ENCODE assay signal across 1 cellular context in the genomic region with DNA sequence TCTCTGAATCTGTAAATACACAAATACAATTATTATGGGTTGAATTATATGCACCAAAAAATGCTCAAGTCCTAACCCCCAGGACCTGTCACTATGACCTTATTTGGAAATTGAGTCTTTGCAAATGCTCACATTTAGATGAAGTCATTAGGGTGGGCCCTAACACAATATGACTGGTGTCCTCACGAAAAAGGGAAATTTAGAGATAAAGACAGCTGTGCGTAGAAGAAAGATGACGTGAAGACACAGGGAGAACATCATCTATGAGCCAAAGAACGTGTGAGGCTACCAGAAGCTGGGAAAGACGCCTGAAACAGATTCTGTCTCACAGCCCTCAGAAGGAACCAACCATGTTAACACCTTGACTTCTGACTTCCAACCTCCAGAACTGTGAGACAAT.
TF ChIP-seq lines count a peak whose summit lies in the region.

No MANE protein-coding gene starts in this region.

TF ChIP-seq in GM12878, 131 proteins besides CTCF, POLR2A, EP300 and RAD21 (continued from another document):
- no peak for TF ChIP-seq ZBTB33 (IDR thresholded peaks at IDR 0.05)
- no peak for TF ChIP-seq USF1 (IDR thresholded peaks at IDR 0.05; ENCODE audit: borderline replicate concordance, extremely low read length, insufficient read depth, low read depth, low read length)
